In genomic region chr1:52032124-52032784, GRCh38 we compare ENCODE assay signal across 8 cellular contexts. TPM values are rescaled to one million over a fixed set of nuclear protein-coding genes. Genes with fewer than 3 reads are reported as not detected.
DNase-seq lines count a peak whose midpoint lies in the region; ATAC-seq and TF ChIP-seq lines count a peak whose summit lies in the region.

No MANE protein-coding gene starts in this region.

- peak overlapping the region; percentile 91 for H3K27ac ChIP-seq in lower lobe of right lung

- peak; percentile 31 for TF ChIP-seq POLR2A in GM18505 (IDR thresholded peaks at IDR 0.05; ENCODE audit: borderline replicate concordance, extremely low read depth, insufficient read depth, insufficient read length)

- ATAC-seq in GM18505 (IDR thresholded peaks at IDR 0.05; ENCODE audit: unreplicated experiment): no peak
- ATAC-seq in HG03159 (IDR thresholded peaks at IDR 0.05; ENCODE audit: unreplicated experiment): peak; percentile 22
- ATAC-seq in lower lobe of right lung: no peak

- H3K27me3 ChIP-seq in adipocyte (replicated peaks; ENCODE audit: control insufficient read depth, insufficient read depth, low read length) (no peaks in the 10 kb centered on the region), lower lobe of right lung (ENCODE audit: low read depth) (no peaks in the 10 kb centered on the region)

- intact Hi-C loops in lower lobe of right lung (cut with DNase I): no loop called here

- peak; percentile 18 for DNase-seq in adipocyte (ENCODE audit: low read depth)
- no peak for DNase-seq in lower lobe of right lung
- no peak for DNase-seq in NCI-H1930 (lab: John Stamatoyannopoulos, UW)
- no peak for DNase-seq in hippocampal formation (lab: John Stamatoyannopoulos, UW)
- no peak for DNase-seq in activated CD4-positive, alpha-beta T cell treated with anti-CD3 and anti-CD28 coated beads, Interleukin-2, amount 50 U/mL, for 4 hours
- no peak for DNase-seq in COR-L47 (lab: John Stamatoyannopoulos, UW)

- peak overlapping the region; percentile 97 for H3K4me3 ChIP-seq in adipocyte (ENCODE audit: low read length)
- H3K4me3 ChIP-seq in lower lobe of right lung: peak overlapping the region; percentile 79

- H3K36me3 ChIP-seq in adipocyte (ENCODE audit: control insufficient read depth, insufficient read depth, low read length, severe bottlenecking) (peaks cover 7% of the 10 kb centered on the region), lower lobe of right lung (peaks cover 18% of the 10 kb centered on the region)

- H3K9ac ChIP-seq in adipocyte (ENCODE audit: low read length): peak overlapping the region; percentile 95

- no peak for TF ChIP-seq CTCF in lower lobe of right lung (IDR thresholded peaks at IDR 0.05)

- H3K9me3 ChIP-seq in adipocyte (ENCODE audit: control insufficient read depth, low read length): no peaks in the 10 kb centered on the region
- no peaks in the 10 kb centered on the region for H3K9me3 ChIP-seq in lower lobe of right lung

- H3K4me1 ChIP-seq in adipocyte (ENCODE audit: control insufficient read depth, insufficient read depth, low read length) (peaks cover 28% of the 10 kb centered on the region), lower lobe of right lung (peaks cover 40% of the 10 kb centered on the region)

RNA-seq across cellular contexts. Expression of gene KTI12, which starts 1.4 kb away (rescaled TPM):
- total RNA-seq in lower lobe of right lung: 8.6 TPM

RNA-seq across cellular contexts. Expression of gene TXNDC12, which starts 22.7 kb away (rescaled TPM):
- total RNA-seq in lower lobe of right lung: 55.5 TPM

RNA-seq across cellular contexts. Expression of gene BTF3L4, which starts 23.8 kb away (rescaled TPM):
- total RNA-seq in lower lobe of right lung: 33.8 TPM

RNA-seq across cellular contexts. Expression of gene RAB3B, which starts 41.8 kb away (rescaled TPM):
- 0.06 TPM for total RNA-seq in lower lobe of right lung
